In genomic region chr3:196186661-196187573, GRCh38 we compare ENCODE assay signal across 8 cellular contexts. TPM values are rescaled to one million over a fixed set of nuclear protein-coding genes. Genes with fewer than 3 reads are reported as not detected.
DNase-seq lines count a peak whose midpoint lies in the region; ATAC-seq and TF ChIP-seq lines count a peak whose summit lies in the region.

No MANE protein-coding gene starts in this region.

- H3K4me1 Mint-ChIP-seq in CD8-positive, alpha-beta T cell (ENCODE audit: low read depth): peaks cover 17% of the 10 kb centered on the region
- peaks cover 58% of the 10 kb centered on the region for H3K4me1 Mint-ChIP-seq in activated B cell treated with CpG ODN at 0.5 μM for 24 hours

- no peaks in the 10 kb centered on the region for H3F3A ChIP-seq in PC-3 (ENCODE audit: low read length, unreplicated experiment)

- H3K27ac ChIP-seq in CD8-positive, alpha-beta T cell (ENCODE audit: low read depth, low read length): no peak overlapping the region
- H3K27ac ChIP-seq in PC-3 (ENCODE audit: low read length): no peak overlapping the region

- TF ChIP-seq CTCF in CD8-positive, alpha-beta T cell (IDR thresholded peaks at IDR 0.05): no peak
- TF ChIP-seq CTCF in activated B cell treated with CpG ODN at 0.5 μM for 24 hours (IDR thresholded peaks at IDR 0.05) (no peak), PC-3 (conservative IDR thresholded peaks at IDR 0.05; ENCODE audit: low read depth, low read length) (no peak)

- no peaks in the 10 kb centered on the region for H3K79me2 ChIP-seq in PC-3 (ENCODE audit: low read length)

- H3K36me3 ChIP-seq in CD8-positive, alpha-beta T cell (ENCODE audit: insufficient read depth, low read length): no peaks in the 10 kb centered on the region
- no peaks in the 10 kb centered on the region for H3K36me3 ChIP-seq in PC-3 (ENCODE audit: low read depth, low read length)

- peaks cover 12% of the 10 kb centered on the region for H3K4me1 ChIP-seq in CD8-positive, alpha-beta T cell (ENCODE audit: insufficient read depth, low read length)
- H3K4me1 ChIP-seq in PC-3 (ENCODE audit: insufficient read depth, low read length): peaks cover 7% of the 10 kb centered on the region; the same call in 1 of the 2 replicates

- DNase-seq in CD8-positive, alpha-beta T cell: no peak
- peak; percentile 21 for DNase-seq in KG1 (lab: John Stamatoyannopoulos, UW)
- DNase-seq in activated B cell treated with CpG ODN at 0.5 μM for 24 hours: no peak
- peak; percentile 88 for DNase-seq in left kidney (ENCODE audit: low read depth, low spot score)
- no peak for DNase-seq in PC-3
- no peak for DNase-seq in effector CD4-positive, alpha-beta T cell
- DNase-seq in ureter (ENCODE audit: low spot score): no peak

- H3K36me3 Mint-ChIP-seq in CD8-positive, alpha-beta T cell: no peaks in the 10 kb centered on the region
- H3K36me3 Mint-ChIP-seq in activated B cell treated with CpG ODN at 0.5 μM for 24 hours (ENCODE audit: low read depth): no peaks in the 10 kb centered on the region

- no peaks in the 10 kb centered on the region for H3K9me2 ChIP-seq in PC-3 (replicated peaks; ENCODE audit: low read length)

- no peaks in the 10 kb centered on the region for H4K20me1 ChIP-seq in PC-3 (ENCODE audit: low read length)

- CTCF ChIA-PET in CD8-positive, alpha-beta T cell (lab: Charles Lee): interaction anchor here (0.6 to 9.6 kb wide), 5 partner anchors 10 to 119 kb away, joined by 3 to 59 read pairs (median 12); no protein-coding TSS in a partner anchor
- CTCF ChIA-PET in activated B cell treated with CpG ODN at 0.5 μM for 24 hours (lab: Charles Lee) (interaction anchor here (1.0 to 2.4 kb wide), 3 partner anchors 10 to 114 kb away, joined by 3 to 16 read pairs (median 8); no protein-coding TSS in a partner anchor), PC-3 (lab: Charles Lee) (interaction anchor here (0.6 kb wide), 1 partner anchor 167 kb away, joined by 6 read pairs; no protein-coding TSS in a partner anchor)

- H3K4me3 Mint-ChIP-seq in CD8-positive, alpha-beta T cell: peak overlapping the region; percentile 59
- peak overlapping the region; percentile 62 for H3K4me3 Mint-ChIP-seq in activated B cell treated with CpG ODN at 0.5 μM for 24 hours

- H3K9me3 ChIP-seq in CD8-positive, alpha-beta T cell (ENCODE audit: low read length): no peaks in the 10 kb centered on the region
- H3K9me3 ChIP-seq in PC-3 (ENCODE audit: low read length): no peaks in the 10 kb centered on the region

- H3K9ac ChIP-seq in PC-3 (ENCODE audit: low read length): no peak overlapping the region

- BruUV-seq in PC-3 (replicated peaks; lab: Mats Ljungman, UMichigan): no TSS peak

- no peaks in the 10 kb centered on the region for H3K9me3 Mint-ChIP-seq in CD8-positive, alpha-beta T cell
- H3K9me3 Mint-ChIP-seq in activated B cell treated with CpG ODN at 0.5 μM for 24 hours: no peaks in the 10 kb centered on the region

- ATAC-seq in CD8-positive, alpha-beta T cell: peak; percentile 27
- ATAC-seq in GM19324 (IDR thresholded peaks at IDR 0.05; ENCODE audit: low FRiP score, unreplicated experiment): peak; percentile 42
- ATAC-seq in activated B cell treated with CpG ODN at 0.5 μM for 24 hours (ENCODE audit: low read depth): peak; percentile 62
- ATAC-seq in PC-3: no peak

- no peaks in the 10 kb centered on the region for H3K27me3 ChIP-seq in CD8-positive, alpha-beta T cell (ENCODE audit: insufficient read depth, low read length)
- H3K27me3 ChIP-seq in PC-3 (ENCODE audit: low read length): no peaks in the 10 kb centered on the region

- no peaks in the 10 kb centered on the region for H3K27me3 Mint-ChIP-seq in CD8-positive, alpha-beta T cell (ENCODE audit: low read depth)
- no peaks in the 10 kb centered on the region for H3K27me3 Mint-ChIP-seq in activated B cell treated with CpG ODN at 0.5 μM for 24 hours

- H3K4me3 ChIP-seq in CD8-positive, alpha-beta T cell (ENCODE audit: low read depth, low read length): no peak overlapping the region
- H3K4me3 ChIP-seq in PC-3 (ENCODE audit: low read length): no peak overlapping the region

- no peak overlapping the region for H3K4me2 ChIP-seq in PC-3 (ENCODE audit: low read length)

- H3K27ac Mint-ChIP-seq in CD8-positive, alpha-beta T cell: peak overlapping the region; percentile 74
- peak overlapping the region; percentile 90 for H3K27ac Mint-ChIP-seq in activated B cell treated with CpG ODN at 0.5 μM for 24 hours

- no peak overlapping the region for H2AFZ ChIP-seq in PC-3 (ENCODE audit: low read length)

- intact Hi-C loops in CD8-positive, alpha-beta T cell (cut with DNase I, micrococcal nuclease): no loop called here
- intact Hi-C loops in activated B cell treated with CpG ODN at 0.5 μM for 24 hours (cut with micrococcal nuclease): no loop called here
- intact Hi-C loops in PC-3 (cut with micrococcal nuclease): no loop called here

- POLR2A ChIA-PET in CD8-positive, alpha-beta T cell (lab: Charles Lee): interaction anchor here (0.7 to 1.2 kb wide), 2 partner anchors 10 to 106 kb away, joined by 3 to 4 read pairs; no protein-coding TSS in a partner anchor
- POLR2A ChIA-PET in activated B cell treated with CpG ODN at 0.5 μM for 24 hours (lab: Charles Lee) (interaction anchor here (1.0 to 2.2 kb wide), 9 partner anchors 27 to 644 kb away, joined by 3 to 8 read pairs (median 4); partner anchors contain the start of genes PPP1R2 and TFRC), PC-3 (lab: Charles Lee; ENCODE audit: unreplicated experiment) (no interaction called here)

RNA-seq across cellular contexts. Expression of gene ZDHHC19, which starts 24.3 kb away (rescaled TPM):
- total RNA-seq in CD8-positive, alpha-beta T cell: not detected
- total RNA-seq in activated B cell treated with CpG ODN at 0.5 μM for 24 hours: 0.31 TPM in 1 of 2 replicates, not detected in the other
- total RNA-seq in PC-3 (2014; rRNA removed): not detected in 2 replicates
- total RNA-seq in ureter: not detected

RNA-seq across cellular contexts. Expression of gene SLC51A, which starts 29.4 kb away (rescaled TPM):
- not detected for total RNA-seq in CD8-positive, alpha-beta T cell
- total RNA-seq in activated B cell treated with CpG ODN at 0.5 μM for 24 hours (not detected in 2 replicates), PC-3 (2014; rRNA removed) (9.7 and 10.0 TPM in 2 replicates), ureter (not detected)

Comparison
In these comparisons a context has a peak if more than half of its experiments do, and no peak if none do; other contexts are left out.
1. DNase-seq: peak in KG1 (single experiment) and left kidney (single experiment); none in CD8-positive, alpha-beta T cell (0 of 7), activated B cell treated with CpG ODN at 0.5 μM for 24 hours (single experiment), PC-3 (single experiment), effector CD4-positive, alpha-beta T cell (single experiment) and ureter (single experiment).
2. RNA of gene SLC51A, which starts 29.4 kb away (total RNA-seq): 9.7 to 10.0 TPM in PC-3; not detected in CD8-positive, alpha-beta T cell, not detected in activated B cell treated with CpG ODN at 0.5 μM for 24 hours and not detected in ureter (single experiment); every median in the first group is over 10 times any median in the second.